Comparison of ENCODE assay signal across 33 cellular contexts in genomic region chr6:143130928-143131327, GRCh38.
"Had no signal": no experiment of that assay in that cellular context is flagged by ENCODE, and none has a peak within 500 bp of the region (broad histone marks: within the 10 kb centered on the region; RNA-seq: fewer than 3 reads in every experiment).

No MANE protein-coding gene starts in this region.

- H3K27ac ChIP-seq: ascending aorta, cardiac muscle cell, VCaP had no signal

- H3K36me3 ChIP-seq: cardiac muscle cell had no signal

- H3K27me3 ChIP-seq: ascending aorta, cardiac muscle cell had no signal

- FAIRE-seq: bronchial epithelial cell, TTC549 had no signal

- DNase-seq: activated B cell treated with CpG ODN at 0.5 μM for 24 hours; activated CD4-positive, alpha-beta memory T cell treated with anti-CD3 and anti-CD28 coated beads for 36 hours; activated CD4-positive, alpha-beta T cell treated with anti-CD3 and anti-CD28 coated beads for 4 hours; activated CD4-positive, alpha-beta T cell treated with anti-CD3 and anti-CD28 coated beads, Interleukin-2, amount 10 ng/mL, durations not matched to agents 24 days and 14 days; activated CD4-positive, alpha-beta T cell treated with anti-CD3 and anti-CD28 coated beads, Interleukin-2, amount 50 U/mL, for 1 hour; activated CD4-positive, alpha-beta T cell treated with anti-CD3 and anti-CD28 coated beads, Interleukin-2, amount 50 U/mL, for 4 hours; activated CD4-positive, CD25-positive, alpha-beta regulatory T cell treated with anti-CD3 and anti-CD28 coated beads, Interleukin-2, amount 50 U/mL, for 72 hours; activated CD8-positive, alpha-beta memory T cell treated with anti-CD3 and anti-CD28 coated beads, Interleukin-2, amount 50 U/mL, for 4 hours; activated CD8-positive, alpha-beta T cell treated with anti-CD3 and anti-CD28 coated beads for 36 hours; activated effector memory CD4-positive, alpha-beta T cell treated with anti-CD3 and anti-CD28 coated beads, Interleukin-2, amount 50 U/mL, for 16 hours; activated gamma-delta T cell treated with Interleukin-2 at 50 U/mL for 16 hours; activated naive CD4-positive, alpha-beta T cell; activated naive CD4-positive, alpha-beta T cell treated with anti-CD3 and anti-CD28 coated beads for 36 hours; activated naive CD4-positive, alpha-beta T cell treated with anti-CD3 and anti-CD28 coated beads, Interleukin-2, amount 50 U/mL, for 16 hours; activated naive CD8-positive, alpha-beta T cell treated with anti-CD3 and anti-CD28 coated beads, Interleukin-2, amount 10 ng/mL, durations not matched to agents 7 days and 5 days; activated T-cell treated with anti-CD3 and anti-CD28 coated beads for 4 hours; activated T-cell treated with anti-CD3 and anti-CD28 coated beads, Interleukin-2, amount 50 U/mL, for 1 hour; activated T-cell treated with anti-CD3 and anti-CD28 coated beads, Interleukin-2, amount 50 U/mL, for 4 hours; activated T-cell treated with anti-CD3 and anti-CD28 coated beads, Interleukin-2, amount 50 U/mL, for 72 hours; amygdala; anterior cingulate cortex; caudate nucleus; cerebellar nuclear complex; T-helper 1 cell; T-helper 2 cell; T-helper 9 cell had no signal

- H3K4me3 ChIP-seq: ascending aorta, cardiac muscle cell had no signal

- ATAC-seq: activated CD8-positive, alpha-beta T cell treated with anti-CD3 and anti-CD28 coated beads for 36 hours; activated naive CD4-positive, alpha-beta T cell treated with anti-CD3 and anti-CD28 coated beads, Interleukin-2, amount 50 U/mL, for 72 hours; activated T-cell treated with anti-CD3 and anti-CD28 coated beads, Interleukin-2, amount 50 U/mL, for 4 hours; activated T-cell treated with anti-CD3 and anti-CD28 coated beads, Interleukin-2, amount 50 U/mL, for 72 hours; activated T-helper 17 cell treated with anti-CD3 and anti-CD28 coated beads, Interleukin-2, amount 50 U/mL, for 72 hours had no signal
